Comparison of ENCODE assay signal across 18 cellular contexts in genomic region chr16:55829232-55829631, GRCh38. TPM values are rescaled to one million over a fixed set of nuclear protein-coding genes. Genes with fewer than 3 reads are reported as not detected.
"Had no signal": no experiment of that assay in that cellular context is flagged by ENCODE, and none has a peak within 500 bp of the region (broad histone marks: within the 10 kb centered on the region; RNA-seq: fewer than 3 reads in every experiment).

No MANE protein-coding gene starts in this region.

RNA-seq across cellular contexts. Expression of gene CES1, which starts 3.7 kb away (rescaled TPM):
- total RNA-seq: smooth muscle cell had no signal

RNA-seq across cellular contexts. Expression of gene CES5A, which starts 45.9 kb away (rescaled TPM):
- total RNA-seq: naive thymus-derived CD4-positive, alpha-beta T cell; natural killer cell; osteoblast; pancreas; posterior vena cava; prostate gland; pulmonary artery endothelial cell; right atrium auricular region; sciatic nerve; smooth muscle cell; spleen; stomach; subcutaneous adipose tissue; temporal lobe; thoracic aorta; thyroid gland; tibial nerve; upper lobe of left lung had no signal
